In genomic region chr19:50290011-50290410, GRCh38 we compare ENCODE assay signal across 2 cellular contexts.
TF ChIP-seq lines count a peak whose summit lies in the region.

No MANE protein-coding gene starts in this region.

TF ChIP-seq in GM23338, 12 proteins besides CTCF, POLR2A, EP300 and RAD21:
- no peak for TF ChIP-seq EZH2phosphoT487 (IDR thresholded peaks at IDR 0.05; ENCODE audit: unreplicated experiment)
- no peak for TF ChIP-seq ZNF462 (CRISPR knock-in tag; IDR thresholded peaks at IDR 0.05)
- no peak for TF ChIP-seq ZNF331 (CRISPR knock-in tag; IDR thresholded peaks at IDR 0.05; ENCODE audit: low read depth)
- no peak for TF ChIP-seq JUNB (IDR thresholded peaks at IDR 0.05; ENCODE audit: unreplicated experiment)
- no peak for TF ChIP-seq CREB1 (CRISPR knock-in tag; IDR thresholded peaks at IDR 0.05; ENCODE audit: low read depth)
- no peak for TF ChIP-seq NANOG (IDR thresholded peaks at IDR 0.05; ENCODE audit: borderline replicate concordance)
- TF ChIP-seq ZNF114 (CRISPR knock-in tag; IDR thresholded peaks at IDR 0.05): no peak
- no peak for TF ChIP-seq STAT1 (IDR thresholded peaks at IDR 0.05; ENCODE audit: unreplicated experiment)

TF ChIP-seq in K562, 482 proteins besides CTCF, POLR2A, EP300 and RAD21:
- TF ChIP-seq ZBTB2 (IDR thresholded peaks at IDR 0.05): no peak
- no peak for TF ChIP-seq HCFC1 (IDR thresholded peaks at IDR 0.05; ENCODE audit: low read depth, low read length)
- no peak for TF ChIP-seq E2F3 (CRISPR knock-in tag; IDR thresholded peaks at IDR 0.05)
- no peak for TF ChIP-seq ETV5 (CRISPR knock-in tag; IDR thresholded peaks at IDR 0.05; ENCODE audit: low read depth)
- no peak for TF ChIP-seq SREBF2 (CRISPR knock-in tag; IDR thresholded peaks at IDR 0.05)
- TF ChIP-seq ZZZ3 (IDR thresholded peaks at IDR 0.05): no peak
- TF ChIP-seq ZNF274 (IDR thresholded peaks at IDR 0.05; ENCODE audit: borderline replicate concordance, low read depth, low read length): no peak
- no peak for TF ChIP-seq SMARCB1 (IDR thresholded peaks at IDR 0.05; ENCODE audit: insufficient read length, low read depth)
